ENCODE assay signal across 1 cellular context in the genomic region with DNA sequence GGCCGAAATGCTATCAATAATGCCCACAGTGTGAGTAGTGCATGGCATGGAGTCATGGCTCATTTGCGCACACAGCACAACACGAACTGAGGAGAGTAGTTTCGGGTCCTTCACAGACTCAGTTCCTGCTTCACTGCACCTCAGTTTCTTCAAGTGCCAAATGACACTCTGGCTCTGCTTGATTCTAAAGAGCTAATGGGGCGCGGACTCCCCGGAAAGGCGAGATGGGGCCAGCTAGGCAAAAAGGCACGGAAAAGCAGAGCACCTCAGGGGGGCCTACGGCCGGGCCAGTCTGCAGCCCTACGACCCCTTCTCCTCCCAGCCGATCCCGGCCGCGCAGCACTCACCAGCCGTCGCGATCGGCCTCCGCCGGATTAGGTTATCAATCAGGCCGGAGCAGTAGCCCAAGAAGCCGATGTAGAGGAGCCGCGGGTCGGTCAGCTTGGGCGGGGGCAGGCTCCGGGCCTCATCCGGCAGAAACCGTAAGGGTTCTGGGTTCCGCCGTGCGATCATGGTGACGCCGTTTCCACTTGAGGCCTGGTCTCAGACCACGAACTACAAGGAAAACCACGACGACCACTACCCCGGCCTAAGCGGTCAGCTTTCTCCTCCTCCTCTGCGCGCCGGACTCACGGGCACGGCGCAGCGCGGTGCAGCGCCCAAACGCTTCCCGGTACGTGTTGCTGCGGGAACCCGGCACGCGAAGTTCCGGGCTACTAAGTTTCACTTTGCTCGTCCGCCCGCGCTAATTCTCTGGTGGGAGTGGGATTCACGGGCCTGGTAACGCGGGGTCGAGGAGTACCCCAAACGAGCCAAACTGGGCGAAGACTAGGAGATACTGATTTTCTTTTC.
TF ChIP-seq lines count a peak whose summit lies in the region.

A gene (minus strand): TSS at position 631 of the 852 bp plus-strand sequence. CDS start 118 bp downstream, at position 513.

TF ChIP-seq in K562, 482 proteins besides CTCF, POLR2A, EP300 and RAD21 (continued from another document and continues in another):
- TF ChIP-seq, protein P1, sequence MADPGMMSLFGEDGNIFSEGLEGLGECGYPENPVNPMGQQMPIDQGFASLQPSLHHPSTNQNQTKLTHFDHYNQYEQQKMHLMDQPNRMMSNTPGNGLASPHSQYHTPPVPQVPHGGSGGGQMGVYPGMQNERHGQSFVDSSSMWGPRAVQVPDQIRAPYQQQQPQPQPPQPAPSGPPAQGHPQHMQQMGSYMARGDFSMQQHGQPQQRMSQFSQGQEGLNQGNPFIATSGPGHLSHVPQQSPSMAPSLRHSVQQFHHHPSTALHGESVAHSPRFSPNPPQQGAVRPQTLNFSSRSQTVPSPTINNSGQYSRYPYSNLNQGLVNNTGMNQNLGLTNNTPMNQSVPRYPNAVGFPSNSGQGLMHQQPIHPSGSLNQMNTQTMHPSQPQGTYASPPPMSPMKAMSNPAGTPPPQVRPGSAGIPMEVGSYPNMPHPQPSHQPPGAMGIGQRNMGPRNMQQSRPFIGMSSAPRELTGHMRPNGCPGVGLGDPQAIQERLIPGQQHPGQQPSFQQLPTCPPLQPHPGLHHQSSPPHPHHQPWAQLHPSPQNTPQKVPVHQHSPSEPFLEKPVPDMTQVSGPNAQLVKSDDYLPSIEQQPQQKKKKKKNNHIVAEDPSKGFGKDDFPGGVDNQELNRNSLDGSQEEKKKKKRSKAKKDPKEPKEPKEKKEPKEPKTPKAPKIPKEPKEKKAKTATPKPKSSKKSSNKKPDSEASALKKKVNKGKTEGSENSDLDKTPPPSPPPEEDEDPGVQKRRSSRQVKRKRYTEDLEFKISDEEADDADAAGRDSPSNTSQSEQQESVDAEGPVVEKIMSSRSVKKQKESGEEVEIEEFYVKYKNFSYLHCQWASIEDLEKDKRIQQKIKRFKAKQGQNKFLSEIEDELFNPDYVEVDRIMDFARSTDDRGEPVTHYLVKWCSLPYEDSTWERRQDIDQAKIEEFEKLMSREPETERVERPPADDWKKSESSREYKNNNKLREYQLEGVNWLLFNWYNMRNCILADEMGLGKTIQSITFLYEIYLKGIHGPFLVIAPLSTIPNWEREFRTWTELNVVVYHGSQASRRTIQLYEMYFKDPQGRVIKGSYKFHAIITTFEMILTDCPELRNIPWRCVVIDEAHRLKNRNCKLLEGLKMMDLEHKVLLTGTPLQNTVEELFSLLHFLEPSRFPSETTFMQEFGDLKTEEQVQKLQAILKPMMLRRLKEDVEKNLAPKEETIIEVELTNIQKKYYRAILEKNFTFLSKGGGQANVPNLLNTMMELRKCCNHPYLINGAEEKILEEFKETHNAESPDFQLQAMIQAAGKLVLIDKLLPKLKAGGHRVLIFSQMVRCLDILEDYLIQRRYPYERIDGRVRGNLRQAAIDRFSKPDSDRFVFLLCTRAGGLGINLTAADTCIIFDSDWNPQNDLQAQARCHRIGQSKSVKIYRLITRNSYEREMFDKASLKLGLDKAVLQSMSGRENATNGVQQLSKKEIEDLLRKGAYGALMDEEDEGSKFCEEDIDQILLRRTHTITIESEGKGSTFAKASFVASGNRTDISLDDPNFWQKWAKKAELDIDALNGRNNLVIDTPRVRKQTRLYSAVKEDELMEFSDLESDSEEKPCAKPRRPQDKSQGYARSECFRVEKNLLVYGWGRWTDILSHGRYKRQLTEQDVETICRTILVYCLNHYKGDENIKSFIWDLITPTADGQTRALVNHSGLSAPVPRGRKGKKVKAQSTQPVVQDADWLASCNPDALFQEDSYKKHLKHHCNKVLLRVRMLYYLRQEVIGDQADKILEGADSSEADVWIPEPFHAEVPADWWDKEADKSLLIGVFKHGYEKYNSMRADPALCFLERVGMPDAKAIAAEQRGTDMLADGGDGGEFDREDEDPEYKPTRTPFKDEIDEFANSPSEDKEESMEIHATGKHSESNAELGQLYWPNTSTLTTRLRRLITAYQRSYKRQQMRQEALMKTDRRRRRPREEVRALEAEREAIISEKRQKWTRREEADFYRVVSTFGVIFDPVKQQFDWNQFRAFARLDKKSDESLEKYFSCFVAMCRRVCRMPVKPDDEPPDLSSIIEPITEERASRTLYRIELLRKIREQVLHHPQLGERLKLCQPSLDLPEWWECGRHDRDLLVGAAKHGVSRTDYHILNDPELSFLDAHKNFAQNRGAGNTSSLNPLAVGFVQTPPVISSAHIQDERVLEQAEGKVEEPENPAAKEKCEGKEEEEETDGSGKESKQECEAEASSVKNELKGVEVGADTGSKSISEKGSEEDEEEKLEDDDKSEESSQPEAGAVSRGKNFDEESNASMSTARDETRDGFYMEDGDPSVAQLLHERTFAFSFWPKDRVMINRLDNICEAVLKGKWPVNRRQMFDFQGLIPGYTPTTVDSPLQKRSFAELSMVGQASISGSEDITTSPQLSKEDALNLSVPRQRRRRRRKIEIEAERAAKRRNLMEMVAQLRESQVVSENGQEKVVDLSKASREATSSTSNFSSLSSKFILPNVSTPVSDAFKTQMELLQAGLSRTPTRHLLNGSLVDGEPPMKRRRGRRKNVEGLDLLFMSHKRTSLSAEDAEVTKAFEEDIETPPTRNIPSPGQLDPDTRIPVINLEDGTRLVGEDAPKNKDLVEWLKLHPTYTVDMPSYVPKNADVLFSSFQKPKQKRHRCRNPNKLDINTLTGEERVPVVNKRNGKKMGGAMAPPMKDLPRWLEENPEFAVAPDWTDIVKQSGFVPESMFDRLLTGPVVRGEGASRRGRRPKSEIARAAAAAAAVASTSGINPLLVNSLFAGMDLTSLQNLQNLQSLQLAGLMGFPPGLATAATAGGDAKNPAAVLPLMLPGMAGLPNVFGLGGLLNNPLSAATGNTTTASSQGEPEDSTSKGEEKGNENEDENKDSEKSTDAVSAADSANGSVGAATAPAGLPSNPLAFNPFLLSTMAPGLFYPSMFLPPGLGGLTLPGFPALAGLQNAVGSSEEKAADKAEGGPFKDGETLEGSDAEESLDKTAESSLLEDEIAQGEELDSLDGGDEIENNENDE (IDR thresholded peaks at IDR 0.05; ENCODE audit: low read depth, low read length): peak; percentile 72
- TF ChIP-seq, protein P2, sequence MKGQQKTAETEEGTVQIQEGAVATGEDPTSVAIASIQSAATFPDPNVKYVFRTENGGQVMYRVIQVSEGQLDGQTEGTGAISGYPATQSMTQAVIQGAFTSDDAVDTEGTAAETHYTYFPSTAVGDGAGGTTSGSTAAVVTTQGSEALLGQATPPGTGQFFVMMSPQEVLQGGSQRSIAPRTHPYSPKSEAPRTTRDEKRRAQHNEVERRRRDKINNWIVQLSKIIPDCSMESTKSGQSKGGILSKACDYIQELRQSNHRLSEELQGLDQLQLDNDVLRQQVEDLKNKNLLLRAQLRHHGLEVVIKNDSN (CRISPR knock-in tag; IDR thresholded peaks at IDR 0.05): no peak
- 0 out of 2 replicates have a peak, but pooled peaks have one; percentile 14 for TF ChIP-seq ARID1B (IDR thresholded peaks at IDR 0.05)
- TF ChIP-seq, protein P3, sequence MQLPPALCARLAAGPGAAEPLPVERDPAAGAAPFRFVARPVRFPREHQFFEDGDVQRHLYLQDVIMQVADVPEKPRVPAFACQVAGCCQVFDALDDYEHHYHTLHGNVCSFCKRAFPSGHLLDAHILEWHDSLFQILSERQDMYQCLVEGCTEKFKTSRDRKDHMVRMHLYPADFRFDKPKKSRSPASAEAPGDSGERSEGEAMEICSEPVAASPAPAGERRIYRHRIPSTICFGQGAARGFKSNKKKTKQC (CRISPR knock-in tag; IDR thresholded peaks at IDR 0.05): peak; percentile 83
- TF ChIP-seq HDAC8 (tag; IDR thresholded peaks at IDR 0.05): no peak
- TF ChIP-seq GABPB2 (CRISPR knock-in tag; conservative IDR thresholded peaks at IDR 0.05): no peak
- TF ChIP-seq MTA1 (IDR thresholded peaks at IDR 0.05; ENCODE audit: borderline replicate concordance): no peak
- TF ChIP-seq TAF7 (tag; IDR thresholded peaks at IDR 0.05): peak; percentile 70
- TF ChIP-seq FOXJ3 (CRISPR knock-in tag; IDR thresholded peaks at IDR 0.05): no peak
- TF ChIP-seq MAZ (CRISPR knock-in tag; conservative IDR thresholded peaks at IDR 0.05 in 1 of 2, IDR thresholded peaks at IDR 0.05 in 1 of 2): peak; percentile 70 to 87
- peak; percentile 86 for TF ChIP-seq MYC (IDR thresholded peaks at IDR 0.05; ENCODE audit: low read depth, low read length)
- peak; percentile 58; the same call in 1 of the 2 replicates for TF ChIP-seq MYC (CRISPR knock-in tag; IDR thresholded peaks at IDR 0.05; ENCODE audit: borderline replicate concordance, low read depth)
- TF ChIP-seq ZNF77 (CRISPR knock-in tag; IDR thresholded peaks at IDR 0.05): no peak
- TF ChIP-seq ZFP30 (CRISPR knock-in tag; IDR thresholded peaks at IDR 0.05; ENCODE audit: borderline replicate concordance): no peak
- TF ChIP-seq ZNF384 (IDR thresholded peaks at IDR 0.05; ENCODE audit: low read depth, low read length): peak; percentile 72
- peak; percentile 60; the same call in 1 of the 2 replicates for TF ChIP-seq ZZZ3 (IDR thresholded peaks at IDR 0.05)
- TF ChIP-seq, protein P4, sequence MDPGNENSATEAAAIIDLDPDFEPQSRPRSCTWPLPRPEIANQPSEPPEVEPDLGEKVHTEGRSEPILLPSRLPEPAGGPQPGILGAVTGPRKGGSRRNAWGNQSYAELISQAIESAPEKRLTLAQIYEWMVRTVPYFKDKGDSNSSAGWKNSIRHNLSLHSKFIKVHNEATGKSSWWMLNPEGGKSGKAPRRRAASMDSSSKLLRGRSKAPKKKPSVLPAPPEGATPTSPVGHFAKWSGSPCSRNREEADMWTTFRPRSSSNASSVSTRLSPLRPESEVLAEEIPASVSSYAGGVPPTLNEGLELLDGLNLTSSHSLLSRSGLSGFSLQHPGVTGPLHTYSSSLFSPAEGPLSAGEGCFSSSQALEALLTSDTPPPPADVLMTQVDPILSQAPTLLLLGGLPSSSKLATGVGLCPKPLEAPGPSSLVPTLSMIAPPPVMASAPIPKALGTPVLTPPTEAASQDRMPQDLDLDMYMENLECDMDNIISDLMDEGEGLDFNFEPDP (CRISPR knock-in tag; IDR thresholded peaks at IDR 0.05): no peak
- TF ChIP-seq GTF2A2 (tag; IDR thresholded peaks at IDR 0.05): peak; percentile 75
- TF ChIP-seq, protein P5, sequence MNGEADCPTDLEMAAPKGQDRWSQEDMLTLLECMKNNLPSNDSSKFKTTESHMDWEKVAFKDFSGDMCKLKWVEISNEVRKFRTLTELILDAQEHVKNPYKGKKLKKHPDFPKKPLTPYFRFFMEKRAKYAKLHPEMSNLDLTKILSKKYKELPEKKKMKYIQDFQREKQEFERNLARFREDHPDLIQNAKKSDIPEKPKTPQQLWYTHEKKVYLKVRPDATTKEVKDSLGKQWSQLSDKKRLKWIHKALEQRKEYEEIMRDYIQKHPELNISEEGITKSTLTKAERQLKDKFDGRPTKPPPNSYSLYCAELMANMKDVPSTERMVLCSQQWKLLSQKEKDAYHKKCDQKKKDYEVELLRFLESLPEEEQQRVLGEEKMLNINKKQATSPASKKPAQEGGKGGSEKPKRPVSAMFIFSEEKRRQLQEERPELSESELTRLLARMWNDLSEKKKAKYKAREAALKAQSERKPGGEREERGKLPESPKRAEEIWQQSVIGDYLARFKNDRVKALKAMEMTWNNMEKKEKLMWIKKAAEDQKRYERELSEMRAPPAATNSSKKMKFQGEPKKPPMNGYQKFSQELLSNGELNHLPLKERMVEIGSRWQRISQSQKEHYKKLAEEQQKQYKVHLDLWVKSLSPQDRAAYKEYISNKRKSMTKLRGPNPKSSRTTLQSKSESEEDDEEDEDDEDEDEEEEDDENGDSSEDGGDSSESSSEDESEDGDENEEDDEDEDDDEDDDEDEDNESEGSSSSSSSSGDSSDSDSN (IDR thresholded peaks at IDR 0.05; ENCODE audit: borderline replicate concordance in 1 of 2, low read depth in 2 of 2, low read length in 2 of 2): peak; percentile 68 to 80; a peak in 1 of 4 replicates
- peak; percentile 60; the same call in 1 of the 2 replicates for TF ChIP-seq CTBP1 (IDR thresholded peaks at IDR 0.05; ENCODE audit: borderline replicate concordance)
- TF ChIP-seq, protein P6, sequence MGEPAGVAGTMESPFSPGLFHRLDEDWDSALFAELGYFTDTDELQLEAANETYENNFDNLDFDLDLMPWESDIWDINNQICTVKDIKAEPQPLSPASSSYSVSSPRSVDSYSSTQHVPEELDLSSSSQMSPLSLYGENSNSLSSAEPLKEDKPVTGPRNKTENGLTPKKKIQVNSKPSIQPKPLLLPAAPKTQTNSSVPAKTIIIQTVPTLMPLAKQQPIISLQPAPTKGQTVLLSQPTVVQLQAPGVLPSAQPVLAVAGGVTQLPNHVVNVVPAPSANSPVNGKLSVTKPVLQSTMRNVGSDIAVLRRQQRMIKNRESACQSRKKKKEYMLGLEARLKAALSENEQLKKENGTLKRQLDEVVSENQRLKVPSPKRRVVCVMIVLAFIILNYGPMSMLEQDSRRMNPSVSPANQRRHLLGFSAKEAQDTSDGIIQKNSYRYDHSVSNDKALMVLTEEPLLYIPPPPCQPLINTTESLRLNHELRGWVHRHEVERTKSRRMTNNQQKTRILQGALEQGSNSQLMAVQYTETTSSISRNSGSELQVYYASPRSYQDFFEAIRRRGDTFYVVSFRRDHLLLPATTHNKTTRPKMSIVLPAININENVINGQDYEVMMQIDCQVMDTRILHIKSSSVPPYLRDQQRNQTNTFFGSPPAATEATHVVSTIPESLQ (CRISPR knock-in tag; IDR thresholded peaks at IDR 0.05): no peak
- TF ChIP-seq, protein P7, sequence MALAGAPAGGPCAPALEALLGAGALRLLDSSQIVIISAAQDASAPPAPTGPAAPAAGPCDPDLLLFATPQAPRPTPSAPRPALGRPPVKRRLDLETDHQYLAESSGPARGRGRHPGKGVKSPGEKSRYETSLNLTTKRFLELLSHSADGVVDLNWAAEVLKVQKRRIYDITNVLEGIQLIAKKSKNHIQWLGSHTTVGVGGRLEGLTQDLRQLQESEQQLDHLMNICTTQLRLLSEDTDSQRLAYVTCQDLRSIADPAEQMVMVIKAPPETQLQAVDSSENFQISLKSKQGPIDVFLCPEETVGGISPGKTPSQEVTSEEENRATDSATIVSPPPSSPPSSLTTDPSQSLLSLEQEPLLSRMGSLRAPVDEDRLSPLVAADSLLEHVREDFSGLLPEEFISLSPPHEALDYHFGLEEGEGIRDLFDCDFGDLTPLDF (CRISPR knock-in tag; IDR thresholded peaks at IDR 0.05): no peak
- no peak for TF ChIP-seq ZNF316 (IDR thresholded peaks at IDR 0.05)
- no peak for TF ChIP-seq LEF1 (IDR thresholded peaks at IDR 0.05)
- peak; percentile 86 for TF ChIP-seq PHF20 (IDR thresholded peaks at IDR 0.05; ENCODE audit: partially characterized antibody)
- no peak for TF ChIP-seq ZSCAN29 (IDR thresholded peaks at IDR 0.05)
- no peak for TF ChIP-seq ZNF146 (CRISPR knock-in tag; IDR thresholded peaks at IDR 0.05; ENCODE audit: unreplicated experiment)
- no peak for TF ChIP-seq ZNF133 (CRISPR knock-in tag; IDR thresholded peaks at IDR 0.05)
- peak; percentile 98 for TF ChIP-seq RB1 (IDR thresholded peaks at IDR 0.05; ENCODE audit: low read depth)
- peak; percentile 75 for TF ChIP-seq ZNF24 (IDR thresholded peaks at IDR 0.05)
- TF ChIP-seq NELFE (IDR thresholded peaks at IDR 0.05; ENCODE audit: insufficient read depth, insufficient read length): no peak
- no peak for TF ChIP-seq SLC30A9 (CRISPR knock-in tag; IDR thresholded peaks at IDR 0.05)
- TF ChIP-seq RUNX1 (IDR thresholded peaks at IDR 0.05; ENCODE audit: low read depth): peak; percentile 55; the same call in 1 of the 2 replicates
- TF ChIP-seq POLR2G (IDR thresholded peaks at IDR 0.05; ENCODE audit: low read depth, low read length): peak; percentile 92
- peak in 1 of 2 experiments; percentile 57; a peak in 2 of 4 replicates for TF ChIP-seq ARNT (IDR thresholded peaks at IDR 0.05)
